In genomic region chr7:1690359-1690958, GRCh38 we compare ENCODE assay signal across 27 cellular contexts. TPM values are rescaled to one million over a fixed set of nuclear protein-coding genes. Genes with fewer than 3 reads are reported as not detected.
"Had no signal": no experiment of that assay in that cellular context is flagged by ENCODE, and none has a peak within 500 bp of the region (broad histone marks: within the 10 kb centered on the region; RNA-seq: fewer than 3 reads in every experiment).

No MANE protein-coding gene starts in this region.

- H3K27me3 ChIP-seq: MG63, Peyer's patch had no signal

- H3K36me3 Mint-ChIP-seq: activated naive CD8-positive, alpha-beta T cell treated with anti-CD3 and anti-CD28 coated beads, Interleukin-2, amount 10 ng/mL, durations not matched to agents 7 days and 5 days had no signal

- H3K27ac Mint-ChIP-seq: activated B cell treated with CpG ODN at 0.5 μM for 24 hours; activated CD4-positive, alpha-beta memory T cell treated with anti-CD3 and anti-CD28 coated beads, Interleukin-2, amount 10 ng/mL, durations not matched to agents 7 days and 5 days; activated CD4-positive, alpha-beta T cell treated with anti-CD3 and anti-CD28 coated beads for 36 hours; activated naive CD8-positive, alpha-beta T cell treated with anti-CD3 and anti-CD28 coated beads, Interleukin-2, amount 10 ng/mL, durations not matched to agents 7 days and 5 days; activated T-helper 17 cell treated with anti-CD3 and anti-CD28 coated beads, Interleukin-2, amount 50 U/mL, for 72 hours; T-helper 2 cell treated with Interferon-gamma antibody and Interleukin-4, amounts not matched to agents 5 μg/mL and 100 μg/mL, for 36 hours had no signal

- H3K4me3 ChIP-seq: adrenal gland, MG63, Peyer's patch, SJSA1 had no signal

- H3K9me3 ChIP-seq: adrenal gland, MG63, Peyer's patch, SJSA1 had no signal

- H3K9me3 Mint-ChIP-seq: activated B cell treated with CpG ODN at 0.5 μM for 24 hours; T-helper 2 cell treated with Interferon-gamma antibody and Interleukin-4, amounts not matched to agents 5 μg/mL and 100 μg/mL, for 36 hours had no signal

- H3K27ac ChIP-seq: adrenal gland, Peyer's patch, SJSA1 had no signal

- H3K4me1 ChIP-seq: adrenal gland, Peyer's patch, SJSA1 had no signal

- DNase-seq: activated B cell treated with CpG ODN at 0.5 μM for 24 hours; activated CD4-positive, alpha-beta memory T cell treated with anti-CD3 and anti-CD28 coated beads, Interleukin-2, amount 10 ng/mL, durations not matched to agents 7 days and 5 days; activated CD4-positive, alpha-beta T cell treated with anti-CD3 and anti-CD28 coated beads for 36 hours; activated CD4-positive, alpha-beta T cell treated with anti-CD3 and anti-CD28 coated beads, Interleukin-2, amount 50 U/mL, for 1 hour; activated gamma-delta T cell; activated naive CD4-positive, alpha-beta T cell treated with anti-CD3 and anti-CD28 coated beads, Interleukin-2, amount 50 U/mL, for 16 hours; activated T-cell treated with anti-CD3 and anti-CD28 coated beads for 4 hours; activated T-cell treated with anti-CD3 and anti-CD28 coated beads, Interleukin-2, amount 50 U/mL, for 48 hours; anterior cingulate cortex; central memory CD4-positive, alpha-beta T cell; MG63; MV-4-11; NCI-H1092 treated with DMSO at 0.1 percent for 48 hours; NCI-H1417 treated with DMSO at 0.1 percent for 48 hours; NCI-H1694 treated with DMSO at 0.1 percent for 48 hours; NCI-H2029 treated with DMSO at 0.1 percent for 48 hours; NCI-H446; NCI-H524; SHP77; SW 1271 had no signal

- H3K36me3 ChIP-seq: adrenal gland, MG63, Peyer's patch, SJSA1 had no signal

- H3K4me3 Mint-ChIP-seq: activated B cell treated with CpG ODN at 0.5 μM for 24 hours; activated CD4-positive, alpha-beta memory T cell treated with anti-CD3 and anti-CD28 coated beads, Interleukin-2, amount 10 ng/mL, durations not matched to agents 7 days and 5 days; activated CD4-positive, alpha-beta T cell treated with anti-CD3 and anti-CD28 coated beads for 36 hours; activated naive CD8-positive, alpha-beta T cell treated with anti-CD3 and anti-CD28 coated beads, Interleukin-2, amount 10 ng/mL, durations not matched to agents 7 days and 5 days; activated T-helper 17 cell treated with anti-CD3 and anti-CD28 coated beads, Interleukin-2, amount 50 U/mL, for 72 hours; T-helper 2 cell treated with Interferon-gamma antibody and Interleukin-4, amounts not matched to agents 5 μg/mL and 100 μg/mL, for 36 hours had no signal

- ATAC-seq: activated CD4-positive, alpha-beta T cell treated with anti-CD3 and anti-CD28 coated beads for 36 hours; activated T-helper 17 cell treated with anti-CD3 and anti-CD28 coated beads, Interleukin-2, amount 50 U/mL, for 72 hours; SK-N-SH treated with all-trans-retinoic acid at 6 μM for 48 hours had no signal

- H3K4me1 Mint-ChIP-seq: activated B cell treated with CpG ODN at 0.5 μM for 24 hours; activated CD4-positive, alpha-beta memory T cell treated with anti-CD3 and anti-CD28 coated beads, Interleukin-2, amount 10 ng/mL, durations not matched to agents 7 days and 5 days; activated CD4-positive, alpha-beta T cell treated with anti-CD3 and anti-CD28 coated beads for 36 hours; activated naive CD8-positive, alpha-beta T cell treated with anti-CD3 and anti-CD28 coated beads, Interleukin-2, amount 10 ng/mL, durations not matched to agents 7 days and 5 days had no signal

RNA-seq across cellular contexts. Expression of gene ELFN1, which starts 20.4 kb away (rescaled TPM):
- total RNA-seq: activated B cell treated with CpG ODN at 0.5 μM for 24 hours; activated naive CD8-positive, alpha-beta T cell treated with anti-CD3 and anti-CD28 coated beads, Interleukin-2, amount 10 ng/mL, durations not matched to agents 7 days and 5 days; SJSA1 had no signal
